Comparison of ENCODE assay signal across 29 cellular contexts in genomic region chr1:107051266-107051665, GRCh38.
"Had no signal": no experiment of that assay in that cellular context is flagged by ENCODE, and none has a peak within 500 bp of the region (broad histone marks: within the 10 kb centered on the region; RNA-seq: fewer than 3 reads in every experiment).

No MANE protein-coding gene starts in this region.

- H3K27ac Mint-ChIP-seq: dendritic cell treated with granulocyte-macrophage colony-stimulating factor and Interleukin-4, amounts not matched to agents 40 ng/mL and 50 ng/mL, for 4 days; effector memory CD8-positive, alpha-beta T cell; endodermal cell had no signal

- H3K4me3 ChIP-seq: colonic mucosa, coronary artery, dorsolateral prefrontal cortex, esophagus muscularis mucosa, esophagus squamous epithelium, gastrocnemius medialis, gastroesophageal sphincter, heart left ventricle, heart right ventricle had no signal

- H3K36me3 ChIP-seq: colonic mucosa, esophagus muscularis mucosa, esophagus squamous epithelium, gastrocnemius medialis, gastroesophageal sphincter, heart left ventricle, heart right ventricle had no signal

- H3K27me3 ChIP-seq: colonic mucosa, dorsolateral prefrontal cortex, esophagus muscularis mucosa, esophagus squamous epithelium, foreskin keratinocyte, gastrocnemius medialis, gastroesophageal sphincter, heart left ventricle, heart right ventricle had no signal

- H3K4me1 ChIP-seq: colonic mucosa, foreskin keratinocyte had no signal

- FAIRE-seq: colon, endometrium, endothelial cell of umbilical vein, frontal cortex had no signal

- H3K9me3 Mint-ChIP-seq: dendritic cell treated with granulocyte-macrophage colony-stimulating factor and Interleukin-4, amounts not matched to agents 40 ng/mL and 50 ng/mL, for 4 days; effector memory CD8-positive, alpha-beta T cell had no signal

- H3K4me3 Mint-ChIP-seq: dendritic cell treated with granulocyte-macrophage colony-stimulating factor and Interleukin-4, amounts not matched to agents 40 ng/mL and 50 ng/mL, for 4 days; effector memory CD8-positive, alpha-beta T cell; endodermal cell had no signal

- H3K27ac ChIP-seq: colonic mucosa, coronary artery, dorsolateral prefrontal cortex, epithelial cell of prostate, esophagus muscularis mucosa, esophagus squamous epithelium, foreskin keratinocyte, gastrocnemius medialis, gastroesophageal sphincter, heart left ventricle, heart right ventricle had no signal

- ATAC-seq: effector memory CD8-positive, alpha-beta T cell; esophagus mucosa; foreskin keratinocyte; gastrocnemius medialis; gastroesophageal sphincter; heart left ventricle; heart right ventricle had no signal

- H3K9me3 ChIP-seq: colonic mucosa, esophagus muscularis mucosa, esophagus squamous epithelium, gastrocnemius medialis, gastroesophageal sphincter had no signal

- DNase-seq: colonic mucosa; cortex of kidney; dermis blood vessel endothelial cell; dorsolateral prefrontal cortex; effector CD4-positive, alpha-beta T cell; effector CD8-positive, alpha-beta T cell; effector memory CD4-positive, alpha-beta T cell; effector memory CD8-positive, alpha-beta T cell; endodermal cell; erythroblast; esophagus squamous epithelium; foreskin fibroblast; foreskin keratinocyte; foreskin melanocyte; gastrocnemius medialis; glutamatergic neuron; head of caudate nucleus; heart left ventricle; heart right ventricle had no signal
